In the genomic region with DNA sequence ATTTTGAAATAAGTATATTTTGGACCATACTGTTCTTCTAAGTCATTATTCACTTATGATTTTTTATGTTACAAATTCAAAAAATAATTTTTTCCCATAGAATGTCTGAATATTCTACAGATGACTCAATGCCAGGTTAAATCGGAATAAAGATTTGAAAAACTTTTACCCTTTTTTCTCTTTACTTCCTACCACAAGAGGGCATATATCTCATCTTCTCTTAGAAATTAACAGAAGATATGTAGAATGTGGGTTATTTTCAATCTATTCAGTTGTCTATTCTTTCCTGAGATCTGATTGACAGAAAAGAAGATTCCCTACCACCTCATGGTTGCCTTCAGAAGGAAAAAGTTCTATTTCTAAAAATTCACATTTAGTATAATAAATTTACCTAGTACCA, we compare ENCODE assay signal across 15 cellular contexts. TPM values are rescaled to one million over a fixed set of nuclear protein-coding genes. Genes with fewer than 3 reads are reported as not detected.
DNase-seq lines count a peak whose midpoint lies in the region; ATAC-seq, FAIRE-seq and TF ChIP-seq lines count a peak whose summit lies in the region.
"Had no signal": no experiment of that assay in that cellular context is flagged by ENCODE, and none has a peak within 500 bp of the region (broad histone marks: within the 10 kb centered on the region; RNA-seq: fewer than 3 reads in every experiment).

No MANE protein-coding gene starts in this region.

- FAIRE-seq in H54 (lab: Jason Lieb, UNC) = no peak

- POLR2A ChIA-PET in AG04450 (lab: Yijun Ruan, JAX) = interaction anchor here (1.2 kb wide), 1 partner anchor 53 kb away, joined by 4 read pairs; a partner anchor contains a TSS
- POLR2A ChIA-PET in activated CD4-positive, alpha-beta T cell treated with anti-CD3 and anti-CD28 coated beads, Interleukin-2, amount 10 ng/mL, durations not matched to agents 7 days and 5 days (lab: Charles Lee) = no interaction called here

- no peaks in the 10 kb centered on the region for H3K36me3 Mint-ChIP-seq in HFFc6 (ENCODE audit: low read depth)
- H3K36me3 Mint-ChIP-seq in activated CD4-positive, alpha-beta T cell treated with anti-CD3 and anti-CD28 coated beads, Interleukin-2, amount 10 ng/mL, durations not matched to agents 7 days and 5 days (ENCODE audit: low read depth) = no peaks in the 10 kb centered on the region

- H3K4me3 ChIP-seq in AG04450 (ENCODE audit: low read depth, low read length) = no peak overlapping the region
- no peak overlapping the region for H3K4me3 ChIP-seq in adipocyte (ENCODE audit: low read length)
- H3K4me3 ChIP-seq in kidney epithelial cell (ENCODE audit: low read depth, low read length) = no peak overlapping the region
- H3K4me3 ChIP-seq: MG63, vagina had no signal

- H3K4me3 Mint-ChIP-seq in HFFc6 = no peak overlapping the region
- no peak overlapping the region for H3K4me3 Mint-ChIP-seq in activated CD4-positive, alpha-beta T cell treated with anti-CD3 and anti-CD28 coated beads, Interleukin-2, amount 10 ng/mL, durations not matched to agents 7 days and 5 days

- no peaks in the 10 kb centered on the region for H3K27me3 Mint-ChIP-seq in HFFc6 (ENCODE audit: insufficient read depth)
- H3K27me3 Mint-ChIP-seq in activated CD4-positive, alpha-beta T cell treated with anti-CD3 and anti-CD28 coated beads, Interleukin-2, amount 10 ng/mL, durations not matched to agents 7 days and 5 days = no peaks in the 10 kb centered on the region

- H3K36me3 ChIP-seq in adipocyte (ENCODE audit: control insufficient read depth, insufficient read depth, low read length, severe bottlenecking) (no peaks in the 10 kb centered on the region), kidney epithelial cell (ENCODE audit: control insufficient read depth, insufficient read depth, low read length) (no peaks in the 10 kb centered on the region)
- H3K36me3 ChIP-seq: MG63, vagina had no signal

- no peaks in the 10 kb centered on the region for H3K9me3 Mint-ChIP-seq in HFFc6
- no peaks in the 10 kb centered on the region for H3K9me3 Mint-ChIP-seq in activated CD4-positive, alpha-beta T cell treated with anti-CD3 and anti-CD28 coated beads, Interleukin-2, amount 10 ng/mL, durations not matched to agents 7 days and 5 days

- no peak overlapping the region for H3K9ac ChIP-seq in adipocyte (ENCODE audit: low read length)

- no peaks in the 10 kb centered on the region for H3K9me3 ChIP-seq in AG04450 (ENCODE audit: control insufficient read depth, insufficient read depth, low read length)
- no peaks in the 10 kb centered on the region for H3K9me3 ChIP-seq in adipocyte (ENCODE audit: control insufficient read depth, low read length)
- H3K9me3 ChIP-seq: MG63, vagina had no signal

- H3K27ac ChIP-seq in AG04450 (ENCODE audit: low read depth, low read length) = no peak overlapping the region
- H3K27ac ChIP-seq: vagina had no signal

- H3K27me3 ChIP-seq in AG04450 (ENCODE audit: control insufficient read depth, insufficient read depth, low read length) (no peaks in the 10 kb centered on the region), adipocyte (replicated peaks; ENCODE audit: control insufficient read depth, insufficient read depth, low read length) (no peaks in the 10 kb centered on the region), kidney epithelial cell (ENCODE audit: control insufficient read depth, insufficient read depth, low read length) (no peaks in the 10 kb centered on the region)
- H3K27me3 ChIP-seq: MG63, vagina had no signal

- H3K4me1 Mint-ChIP-seq in HFFc6 (ENCODE audit: low read depth) = peaks cover 18% of the 10 kb centered on the region
- no peaks in the 10 kb centered on the region for H3K4me1 Mint-ChIP-seq in activated CD4-positive, alpha-beta T cell treated with anti-CD3 and anti-CD28 coated beads, Interleukin-2, amount 10 ng/mL, durations not matched to agents 7 days and 5 days

- ATAC-seq in HG03159 (IDR thresholded peaks at IDR 0.05; ENCODE audit: unreplicated experiment) = no peak

- peak; percentile 31 for TF ChIP-seq CTCF in AG04450 (IDR thresholded peaks at IDR 0.05; ENCODE audit: low read depth, low read length)
- peak; percentile 83 for TF ChIP-seq CTCF in HFFc6 (IDR thresholded peaks at IDR 0.05)
- peak; percentile 12 for TF ChIP-seq CTCF in kidney epithelial cell (IDR thresholded peaks at IDR 0.05; ENCODE audit: insufficient read depth, low read length, poor library complexity, severe bottlenecking)

- H3K27ac Mint-ChIP-seq in HFFc6 = no peak overlapping the region
- no peak overlapping the region for H3K27ac Mint-ChIP-seq in activated CD4-positive, alpha-beta T cell treated with anti-CD3 and anti-CD28 coated beads, Interleukin-2, amount 10 ng/mL, durations not matched to agents 7 days and 5 days

- no peak for TF ChIP-seq POLR2A in H54 (IDR thresholded peaks at IDR 0.05; ENCODE audit: low read depth, low read length)

- DNase-seq in AG04450 (ENCODE audit: low read depth, low spot score) = no peak
- DNase-seq in HFFc6 = peak; percentile 19
- DNase-seq in adipocyte (ENCODE audit: low read depth) = peak; percentile 56
- DNase-seq in kidney epithelial cell (ENCODE audit: low read depth) = no peak
- no peak for DNase-seq in activated CD4-positive, alpha-beta T cell treated with anti-CD3 and anti-CD28 coated beads, Interleukin-2, amount 10 ng/mL, durations not matched to agents 7 days and 5 days
- DNase-seq in H54 (ENCODE audit: insufficient read length, low spot score) = no peak
- no peak for DNase-seq in activated CD4-positive, CD25-positive, alpha-beta regulatory T cell (lab: John Stamatoyannopoulos, UW)
- DNase-seq: activated T-cell treated with anti-CD3 and anti-CD28 coated beads for 4 hours; central memory CD4-positive, alpha-beta T cell; DMS153; mesenchymal stem cell; retina had no signal

- CTCF ChIA-PET in AG04450 (lab: Charles Lee) = interaction anchor here (0.6 to 1.3 kb wide), 4 partner anchors 10 to 360 kb away, joined by 3 to 8 read pairs (median 7); no protein-coding TSS in a partner anchor
- CTCF ChIA-PET in activated CD4-positive, alpha-beta T cell treated with anti-CD3 and anti-CD28 coated beads, Interleukin-2, amount 10 ng/mL, durations not matched to agents 7 days and 5 days (lab: Charles Lee) = no interaction called here

- H3K4me1 ChIP-seq in adipocyte (ENCODE audit: control insufficient read depth, insufficient read depth, low read length) = no peaks in the 10 kb centered on the region
- H3K4me1 ChIP-seq: vagina had no signal

RNA-seq across cellular contexts. Expression of a gene that starts 53.0 kb away (rescaled TPM):
- 25.2 and 35.3 TPM in 2 replicates for polyA plus RNA-seq in AG04450 (2011; rRNA removed)
- polyA minus RNA-seq in AG04450 (2011; rRNA and poly(A)+ RNA removed) = 27.5 and 42.8 TPM in 2 replicates
- 10 to 100 TPM; 44.4 to 91.2 (median 74.2) TPM for total RNA-seq in HFFc6 (2021; fragmentation: NEBNext Ultra II Directional; extraction: Animal tissue kit (Norgen Biotek cat#: 25700))
- 11.5 and 12.9 TPM in 2 replicates for total RNA-seq in kidney epithelial cell
- under 1 TPM in 1 of 2 experiments, not detected in 1; 0.12 TPM for total RNA-seq in activated CD4-positive, alpha-beta T cell treated with anti-CD3 and anti-CD28 coated beads, Interleukin-2, amount 10 ng/mL, durations not matched to agents 7 days and 5 days

Comparison
In these comparisons a context has a peak if more than half of its experiments do, and no peak if none do; other contexts are left out.
1. DNase-seq: peak in HFFc6 (single experiment) and adipocyte (single experiment); none in AG04450 (single experiment), kidney epithelial cell (single experiment), activated CD4-positive, alpha-beta T cell treated with anti-CD3 and anti-CD28 coated beads, Interleukin-2, amount 10 ng/mL, durations not matched to agents 7 days and 5 days (single experiment), H54 (single experiment) and activated CD4-positive, CD25-positive, alpha-beta regulatory T cell (0 of 4).
2. CTCF ChIP-seq: peak in every context shown above with its lines; median percentile 83 in HFFc6; 31 in AG04450; 12 in kidney epithelial cell.
3. RNA of a gene that starts 53.0 kb away (total RNA-seq): 44.4 to 91.2 TPM in HFFc6 and 11.5 to 12.9 TPM in kidney epithelial cell; 0.12 TPM in activated CD4-positive, alpha-beta T cell treated with anti-CD3 and anti-CD28 coated beads, Interleukin-2, amount 10 ng/mL, durations not matched to agents 7 days and 5 days; every median in the first group is over 10 times any median in the second.